ENCODE assay signal across 24 cellular contexts in genomic region chr3:177601120-177601519, GRCh38.
A peak's percentile ranks its signal among the peaks of the same experiment; 100 is the strongest.
DNase-seq lines count a peak whose midpoint lies in the region; ATAC-seq and TF ChIP-seq lines count a peak whose summit lies in the region.
"Had no signal": no experiment of that assay in that cellular context is flagged by ENCODE, and none has a peak within 500 bp of the region (broad histone marks: within the 10 kb centered on the region; RNA-seq: fewer than 3 reads in every experiment).

No MANE protein-coding gene starts in this region.

- peak; percentile 40 for DNase-seq in DMS153 treated with DMSO at 0.1 percent for 48 hours (lab: John Stamatoyannopoulos, UW; ENCODE audit: unreplicated experiment)
- peak in 1 of 2 experiments; percentile 73 for DNase-seq in PC-9
- no peak for DNase-seq in esophagus squamous epithelium (lab: John Stamatoyannopoulos, UW)
- no peak for DNase-seq in endodermal cell
- DNase-seq in posterior cingulate gyrus = no peak
- no peak for DNase-seq in foreskin melanocyte
- DNase-seq: activated CD4-positive, alpha-beta T cell treated with anti-CD3 and anti-CD28 coated beads, Interleukin-2, amount 50 U/mL, for 1 hour; activated gamma-delta T cell; CD4-positive, alpha-beta memory T cell; HCEC 1CT; left cardiac atrium; naive thymus-derived CD8-positive, alpha-beta T cell; NCI-H1048; NCI-H2171 treated with DMSO at 0.1 percent for 48 hours; NCI-H526; OCI-M1; stimulated activated naive B cell treated with anti-CD40 and anti-IgM and Interleukin-4, amounts not matched to agents 10 μg/mL and 1 μg/mL and 100 μg/mL, for 72 hours had no signal

- H3K4me1 ChIP-seq in BLaER1 = peaks cover 88% of the 10 kb centered on the region
- peaks cover 82% of the 10 kb centered on the region for H3K4me1 ChIP-seq in PC-9 (replicated peaks; ENCODE audit: insufficient read depth)
- H3K4me1 ChIP-seq in esophagus squamous epithelium = peaks cover 50 to 79% (median 68%) of the 10 kb centered on the region in 3 donors
- peaks cover 3% of the 10 kb centered on the region for H3K4me1 ChIP-seq in endodermal cell (ENCODE audit: control insufficient read depth, insufficient read depth, low read length)

- H3K9ac ChIP-seq in BLaER1 (no peak overlapping the region), endodermal cell (ENCODE audit: extremely low read depth, low read length, poor library complexity, severe bottlenecking) (no peak overlapping the region)
- H3K9ac ChIP-seq: KMS-11 had no signal

- 0 out of 2 replicates have a peak, but pooled peaks cover 3% of the 10 kb centered on the region for H3K9me2 ChIP-seq in PC-9 (ENCODE audit: insufficient read depth)

- intact Hi-C loops in PC-9 (cut with micrococcal nuclease; ENCODE audit: unreplicated experiment) (loop anchor here (5.0 kb wide), 1 partner anchor 781 kb away; no protein-coding TSS in a partner anchor), esophagus squamous epithelium (cut with DNase I) (no loop called here), posterior cingulate gyrus (cut with DNase I) (loop anchor here (10.0 kb wide), 1 partner anchor 106 kb away; no protein-coding TSS in a partner anchor)

- POLR2A ChIA-PET in PC-9 (lab: Charles Lee; ENCODE audit: unreplicated experiment) = interaction anchor here (0.6 to 0.7 kb wide), 2 partner anchors 42 to 133 kb away, joined by 4 read pairs; no protein-coding TSS in a partner anchor

- H3K27ac ChIP-seq in BLaER1 = 0 out of 2 replicates have a peak overlapping the region, but pooled peaks have one; percentile 10
- H3K27ac ChIP-seq in PC-9 = peak overlapping the region; percentile 89
- H3K27ac ChIP-seq in esophagus squamous epithelium = peak overlapping the region; percentile 16 to 89 (median 84)
- H3K27ac ChIP-seq in endodermal cell (ENCODE audit: low read depth, low read length) = no peak overlapping the region
- H3K27ac ChIP-seq: cardiac muscle cell, esophagus muscularis mucosa, KMS-11, thoracic aorta had no signal

- peaks cover 11% of the 10 kb centered on the region for H3K9me3 Mint-ChIP-seq in endodermal cell

- CTCF ChIA-PET in PC-9 (lab: Charles Lee) = no interaction called here

- peaks cover 70% of the 10 kb centered on the region for H3F3A ChIP-seq in PC-9 (ENCODE audit: insufficient read depth, low read depth)

- H3K4me1 Mint-ChIP-seq in endodermal cell = peaks cover 18% of the 10 kb centered on the region

- no peak overlapping the region for H2AFZ ChIP-seq in PC-9

- H3K36me3 ChIP-seq in BLaER1 = no peaks in the 10 kb centered on the region
- no peaks in the 10 kb centered on the region for H3K36me3 ChIP-seq in PC-9 (ENCODE audit: low read depth)
- H3K36me3 ChIP-seq in esophagus squamous epithelium = no peaks in the 10 kb centered on the region
- no peaks in the 10 kb centered on the region for H3K36me3 ChIP-seq in endodermal cell (ENCODE audit: control insufficient read depth, insufficient read depth, low read length)
- H3K36me3 ChIP-seq: cardiac muscle cell, esophagus muscularis mucosa, thoracic aorta had no signal

- no peak for ATAC-seq in HG03135 (IDR thresholded peaks at IDR 0.05; ENCODE audit: unreplicated experiment)
- ATAC-seq: left cardiac atrium; naive thymus-derived CD8-positive, alpha-beta T cell; stimulated activated naive B cell treated with anti-CD40 and anti-IgM and Interleukin-4, amounts not matched to agents 10 μg/mL and 1 μg/mL and 100 μg/mL, for 72 hours had no signal

- no peak overlapping the region for H3K4me3 Mint-ChIP-seq in endodermal cell
- H3K4me3 Mint-ChIP-seq: stimulated activated naive B cell treated with anti-CD40 and anti-IgM and Interleukin-4, amounts not matched to agents 10 μg/mL and 1 μg/mL and 100 μg/mL, for 72 hours had no signal

- H3K27me3 ChIP-seq in BLaER1 = no peaks in the 10 kb centered on the region
- H3K27me3 ChIP-seq in PC-9 (ENCODE audit: insufficient read depth, low read depth) = no peaks in the 10 kb centered on the region
- no peaks in the 10 kb centered on the region for H3K27me3 ChIP-seq in esophagus squamous epithelium
- H3K27me3 ChIP-seq in endodermal cell (ENCODE audit: control insufficient read depth, insufficient read depth, low read length, poor library complexity, severe bottlenecking) = no peaks in the 10 kb centered on the region
- H3K27me3 ChIP-seq: cardiac muscle cell, esophagus muscularis mucosa had no signal

- BruUV-seq in PC-9 (replicated peaks; lab: Mats Ljungman, UMichigan) = no TSS peak

- H3K4me3 ChIP-seq in BLaER1 (no peak overlapping the region), PC-9 (no peak overlapping the region), esophagus squamous epithelium (no peak overlapping the region), endodermal cell (ENCODE audit: low read length) (no peak overlapping the region)
- H3K4me3 ChIP-seq: cardiac muscle cell, esophagus muscularis mucosa, thoracic aorta had no signal

- H3K79me2 ChIP-seq in PC-9 (ENCODE audit: low read depth) = no peaks in the 10 kb centered on the region

- no peak for TF ChIP-seq CTCF in PC-9 (conservative IDR thresholded peaks at IDR 0.05)
- TF ChIP-seq CTCF in esophagus squamous epithelium (IDR thresholded peaks at IDR 0.05) = no peak
- no peak for TF ChIP-seq CTCF in endodermal cell (conservative IDR thresholded peaks at IDR 0.05)

- H3K27me3 Mint-ChIP-seq in endodermal cell (ENCODE audit: insufficient read depth) = no peaks in the 10 kb centered on the region
- H3K27me3 Mint-ChIP-seq: CD4-positive, alpha-beta memory T cell; naive thymus-derived CD8-positive, alpha-beta T cell; progenitor cell of endocrine pancreas; stimulated activated naive B cell treated with anti-CD40 and anti-IgM and Interleukin-4, amounts not matched to agents 10 μg/mL and 1 μg/mL and 100 μg/mL, for 72 hours had no signal

- no peaks in the 10 kb centered on the region for H3K36me3 Mint-ChIP-seq in endodermal cell (ENCODE audit: low read depth)
- H3K36me3 Mint-ChIP-seq: CD4-positive, alpha-beta memory T cell had no signal

- H3K27ac Mint-ChIP-seq in endodermal cell = no peak overlapping the region
- H3K27ac Mint-ChIP-seq: stimulated activated naive B cell treated with anti-CD40 and anti-IgM and Interleukin-4, amounts not matched to agents 10 μg/mL and 1 μg/mL and 100 μg/mL, for 72 hours had no signal

- H4K20me1 ChIP-seq in BLaER1 = no peaks in the 10 kb centered on the region
- no peaks in the 10 kb centered on the region for H4K20me1 ChIP-seq in PC-9 (ENCODE audit: insufficient read depth)

- no peak for TF ChIP-seq POLR2A in esophagus squamous epithelium (IDR thresholded peaks at IDR 0.05)

- H3K9me3 ChIP-seq in BLaER1 (peaks cover 37% of the 10 kb centered on the region), PC-9 (ENCODE audit: insufficient read depth, low read depth) (peaks cover 18% of the 10 kb centered on the region), esophagus squamous epithelium (no peaks in the 10 kb centered on the region), endodermal cell (ENCODE audit: control insufficient read depth, low read length) (peaks cover 15% of the 10 kb centered on the region)
- H3K9me3 ChIP-seq: esophagus muscularis mucosa, thoracic aorta had no signal

- H3K4me2 ChIP-seq in BLaER1 (peak overlapping the region; percentile 82), PC-9 (peak overlapping the region; percentile 67)
- H3K4me2 ChIP-seq: KMS-11 had no signal
